In genomic region chr15:39416258-39416657, GRCh38 we compare ENCODE assay signal across 29 cellular contexts.
"Had no signal": no experiment of that assay in that cellular context is flagged by ENCODE, and none has a peak within 500 bp of the region (broad histone marks: within the 10 kb centered on the region; RNA-seq: fewer than 3 reads in every experiment).

No MANE protein-coding gene starts in this region.

- H3K4me3 ChIP-seq: stomach, suprapubic skin, testis, thoracic aorta, thyroid gland, tibial artery, tibial nerve, transverse colon, upper lobe of left lung, upper lobe of right lung, uterus, vagina had no signal

- H3K27me3 ChIP-seq: stomach, suprapubic skin, testis, thyroid gland, tibial artery, tibial nerve, transverse colon, upper lobe of left lung, upper lobe of right lung, uterus, vagina had no signal

- H3K36me3 ChIP-seq: stomach, suprapubic skin, thoracic aorta, thyroid gland, tibial artery, tibial nerve, transverse colon, upper lobe of left lung, upper lobe of right lung, uterus, vagina had no signal

- ATAC-seq: stimulated activated effector memory CD8-positive, alpha-beta T cell treated with anti-CD3 and anti-CD28 coated beads, Interleukin-12 subunit alpha, Interleukin-12 subunit beta, amount 100 ng/mL, for 72 hours; stimulated activated memory B cell treated with anti-CD40 and anti-IgM and Interleukin-4, amounts not matched to agents 10 μg/mL and 1 μg/mL and 100 μg/mL, for 72 hours; stimulated activated naive B cell treated with anti-CD40 and anti-IgM and Interleukin-4, amounts not matched to agents 10 μg/mL and 1 μg/mL and 100 μg/mL, for 72 hours; stimulated activated naive CD8-positive, alpha-beta T cell treated with anti-CD3 and anti-CD28 coated beads, Interleukin-15, amount 100 ng/mL, for 72 hours; stimulated activated naive CD8-positive, alpha-beta T cell treated with anti-CD3 and anti-CD28 coated beads, Interleukin-15, Interleukin-2, amounts not matched to agents 100 U/mL and 50 U/mL, for 24 hours had no signal

- DNase-seq: stimulated activated CD4-positive, alpha-beta T cell treated with anti-CD3 and anti-CD28 coated beads, Interleukin-2, amount 100 ng/mL, for 48 hours; stimulated activated CD4-positive, alpha-beta T cell treated with anti-CD3 and anti-CD28 coated beads, Interleukin-4, amount 100 ng/mL, for 1 hour; stimulated activated CD4-positive, alpha-beta T cell treated with anti-CD3 and anti-CD28 coated beads, Interleukin-4, amount 100 ng/mL, for 24 hours; stimulated activated CD4-positive, alpha-beta T cell treated with anti-CD3 and anti-CD28 coated beads, Interleukin-4, amount 100 ng/mL, for 4 hours; stimulated activated CD8-positive, alpha-beta memory T cell treated with anti-CD3 and anti-CD28 coated beads, Interleukin-4, amount 100 ng/mL, for 48 hours; stimulated activated naive B cell treated with anti-CD40 and anti-IgM and Interleukin-4, amounts not matched to agents 10 μg/mL and 1 μg/mL and 100 μg/mL, for 72 hours; stimulated activated naive CD4-positive, alpha-beta T cell; stimulated activated naive CD4-positive, alpha-beta T cell treated with Interleukin-2 at 50 U/mL for 16 hours; stimulated activated naive CD8-positive, alpha-beta T cell treated with anti-CD3 and anti-CD28 coated beads, Interleukin-15, amount 100 ng/mL, for 72 hours; stimulated activated naive CD8-positive, alpha-beta T cell treated with anti-CD3 and anti-CD28 coated beads, Interleukin-15, Interleukin-2, amounts not matched to agents 100 U/mL and 50 U/mL, for 24 hours; stomach; substantia nigra; testis; thyroid gland; tibial artery; transverse colon; trophoblast cell; upper lobe of right lung; uterus had no signal

- H3K27ac Mint-ChIP-seq: stimulated activated effector memory CD8-positive, alpha-beta T cell treated with anti-CD3 and anti-CD28 coated beads, Interleukin-12 subunit alpha, Interleukin-12 subunit beta, amount 100 ng/mL, for 72 hours; stimulated activated memory B cell treated with anti-CD40 and anti-IgM and Interleukin-4, amounts not matched to agents 10 μg/mL and 1 μg/mL and 100 μg/mL, for 72 hours; stimulated activated naive B cell treated with anti-CD40 and anti-IgM and Interleukin-4, amounts not matched to agents 10 μg/mL and 1 μg/mL and 100 μg/mL, for 72 hours; stimulated activated naive CD8-positive, alpha-beta T cell treated with anti-CD3 and anti-CD28 coated beads, Interleukin-15, amount 100 ng/mL, for 72 hours; stimulated activated naive CD8-positive, alpha-beta T cell treated with anti-CD3 and anti-CD28 coated beads, Interleukin-15, Interleukin-2, amounts not matched to agents 100 ng/mL and 50 ng/mL, for 24 hours; type B pancreatic cell had no signal

- H3K9me3 ChIP-seq: suprapubic skin, testis, thoracic aorta, thyroid gland, transverse colon, upper lobe of left lung, upper lobe of right lung, uterus, vagina had no signal

- H3K27ac ChIP-seq: stomach, suprapubic skin, testis, thoracic aorta, thyroid gland, tibial artery, transverse colon, upper lobe of left lung, upper lobe of right lung, uterus, vagina had no signal

- H3K4me1 ChIP-seq: stomach, thyroid gland, tibial artery, transverse colon, upper lobe of left lung, upper lobe of right lung, uterus, vagina had no signal

- H3K36me3 Mint-ChIP-seq: stimulated activated effector memory CD8-positive, alpha-beta T cell treated with anti-CD3 and anti-CD28 coated beads, Interleukin-12 subunit alpha, Interleukin-12 subunit beta, amount 100 ng/mL, for 72 hours; stimulated activated memory B cell treated with anti-CD40 and anti-IgM and Interleukin-4, amounts not matched to agents 10 μg/mL and 1 μg/mL and 100 μg/mL, for 72 hours; stimulated activated naive B cell treated with anti-CD40 and anti-IgM and Interleukin-4, amounts not matched to agents 10 μg/mL and 1 μg/mL and 100 μg/mL, for 72 hours; type B pancreatic cell had no signal

- H3K27me3 Mint-ChIP-seq: type B pancreatic cell had no signal

- H3K4me3 Mint-ChIP-seq: stimulated activated effector memory CD8-positive, alpha-beta T cell treated with anti-CD3 and anti-CD28 coated beads, Interleukin-12 subunit alpha, Interleukin-12 subunit beta, amount 100 ng/mL, for 72 hours; stimulated activated memory B cell treated with anti-CD40 and anti-IgM and Interleukin-4, amounts not matched to agents 10 μg/mL and 1 μg/mL and 100 μg/mL, for 72 hours; stimulated activated naive B cell treated with anti-CD40 and anti-IgM and Interleukin-4, amounts not matched to agents 10 μg/mL and 1 μg/mL and 100 μg/mL, for 72 hours; stimulated activated naive CD8-positive, alpha-beta T cell treated with anti-CD3 and anti-CD28 coated beads, Interleukin-15, amount 100 ng/mL, for 72 hours; stimulated activated naive CD8-positive, alpha-beta T cell treated with anti-CD3 and anti-CD28 coated beads, Interleukin-15, Interleukin-2, amounts not matched to agents 100 ng/mL and 50 ng/mL, for 24 hours; type B pancreatic cell had no signal

- FAIRE-seq: urothelium cell line had no signal

- H3K9me3 Mint-ChIP-seq: stimulated activated effector memory CD8-positive, alpha-beta T cell treated with anti-CD3 and anti-CD28 coated beads, Interleukin-12 subunit alpha, Interleukin-12 subunit beta, amount 100 ng/mL, for 72 hours; stimulated activated naive CD8-positive, alpha-beta T cell treated with anti-CD3 and anti-CD28 coated beads, Interleukin-15, Interleukin-2, amounts not matched to agents 100 ng/mL and 50 ng/mL, for 24 hours had no signal
